ENCODE assay signal across 8 cellular contexts in genomic region chr22:17159504-17159951, GRCh38. TPM values are rescaled to one million over a fixed set of nuclear protein-coding genes. Genes with fewer than 3 reads are reported as not detected.
DNase-seq lines count a peak whose midpoint lies in the region; ATAC-seq, FAIRE-seq and TF ChIP-seq lines count a peak whose summit lies in the region.

No MANE protein-coding gene starts in this region.

- H3K9ac ChIP-seq in MM.1S (ENCODE audit: low read length), result peak overlapping the region; percentile 52; the same call in 1 of the 2 replicates

- H3K27ac ChIP-seq in MM.1S (ENCODE audit: low read length), result no peak overlapping the region

- peaks cover 38% of the 10 kb centered on the region for H3K79me2 ChIP-seq in MM.1S (ENCODE audit: low read length)

- H3K9me3 ChIP-seq in MM.1S (replicated peaks; ENCODE audit: insufficient read depth, low read length) (no peaks in the 10 kb centered on the region), mononuclear cell (ENCODE audit: low read depth, low read length) (no peaks in the 10 kb centered on the region)

- no peak for TF ChIP-seq CTCF in D721Med (IDR thresholded peaks at IDR 0.05; ENCODE audit: insufficient read depth, missing control alignments)
- no peak for TF ChIP-seq CTCF in MM.1S (IDR thresholded peaks at IDR 0.05; ENCODE audit: low read length)

- DNase-seq in D721Med (ENCODE audit: insufficient read length, low spot score) (peak; percentile 28), MM.1S (no peak), SIG-M5 treated with dmso at 0.1 percent for 504 hours (lab: John Stamatoyannopoulos, UW; ENCODE audit: unreplicated experiment) (no peak)
- peak; percentile 57 to 61 for DNase-seq in activated CD4-positive, alpha-beta T cell treated with anti-CD3 and anti-CD28 coated beads for 4 hours
- DNase-seq in effector CD4-positive, alpha-beta T cell, result peak; percentile 9
- DNase-seq in stimulated activated CD8-positive, alpha-beta memory T cell treated with anti-CD3 and anti-CD28 coated beads, Interleukin-4, amount 100 ng/mL, for 4 hours (ENCODE audit: low read depth in 2 of 2, low spot score in 1 of 2), result peak; percentile 20 to 21

- H3K4me2 ChIP-seq in MM.1S (ENCODE audit: low read depth, low read length), result peak overlapping the region; percentile 95

- H3F3A ChIP-seq in MM.1S (ENCODE audit: insufficient read depth, low read length), result peaks cover 7% of the 10 kb centered on the region; the same call in 1 of the 2 replicates

- FAIRE-seq in D721Med (lab: Jason Lieb, UNC), result no peak

- H3K36me3 ChIP-seq in MM.1S (replicated peaks; ENCODE audit: insufficient read depth, low read length), result no peaks in the 10 kb centered on the region

- peak overlapping the region; percentile 82 for H2AFZ ChIP-seq in MM.1S (ENCODE audit: low read length)

- no peaks in the 10 kb centered on the region for H4K20me1 ChIP-seq in MM.1S (ENCODE audit: insufficient read depth, low read length)

- ATAC-seq in GM21619 (IDR thresholded peaks at IDR 0.05; ENCODE audit: unreplicated experiment), result peak; percentile 23

- H3K4me3 ChIP-seq in MM.1S (ENCODE audit: low read length), result peak overlapping the region; percentile 74
- peak overlapping the region; percentile 60 for H3K4me3 ChIP-seq in mononuclear cell (ENCODE audit: low read length)

- H3K4me1 ChIP-seq in MM.1S (ENCODE audit: low read length) (peaks cover 5% of the 10 kb centered on the region; the same call in 1 of the 2 replicates), mononuclear cell (ENCODE audit: insufficient read depth, low read length) (peaks cover 52% of the 10 kb centered on the region)

- H3K27me3 ChIP-seq in MM.1S (replicated peaks; ENCODE audit: insufficient read depth, low read length) (no peaks in the 10 kb centered on the region), mononuclear cell (ENCODE audit: insufficient read depth, low read length) (no peaks in the 10 kb centered on the region)

- no peaks in the 10 kb centered on the region for H3K9me2 ChIP-seq in MM.1S (replicated peaks; ENCODE audit: insufficient read depth, low read length)

RNA-seq across cellular contexts. Expression of gene HDHD5, which starts 0.5 kb away (rescaled TPM):
- 12.5 TPM for total RNA-seq in mononuclear cell

RNA-seq across cellular contexts. Expression of gene TMEM121B, which starts 38.4 kb away (rescaled TPM):
- 1.3 TPM for total RNA-seq in mononuclear cell

RNA-seq across cellular contexts. Expression of gene ADA2, which starts 59.7 kb away (rescaled TPM):
- total RNA-seq in mononuclear cell, result 74.0 TPM

Comparison
In these comparisons a context has a peak if more than half of its experiments do, and no peak if none do; other contexts are left out.
1. DNase-seq: peak in D721Med (single experiment), activated CD4-positive, alpha-beta T cell treated with anti-CD3 and anti-CD28 coated beads for 4 hours (2 of 2), effector CD4-positive, alpha-beta T cell (single experiment) and stimulated activated CD8-positive, alpha-beta memory T cell treated with anti-CD3 and anti-CD28 coated beads, Interleukin-4, amount 100 ng/mL, for 4 hours (2 of 2); none in MM.1S (single experiment) and SIG-M5 treated with dmso at 0.1 percent for 504 hours (single experiment).